17 cellular contexts compared by ENCODE assay signal in genomic region chr17:32747856-32748255, GRCh38.
A peak's percentile ranks its signal among the peaks of the same experiment; 100 is the strongest.
DNase-seq lines count a peak whose midpoint lies in the region; ATAC-seq and TF ChIP-seq lines count a peak whose summit lies in the region.
"Had no signal": no experiment of that assay in that cellular context is flagged by ENCODE, and none has a peak within 500 bp of the region (broad histone marks: within the 10 kb centered on the region; RNA-seq: fewer than 3 reads in every experiment).

No MANE protein-coding gene starts in this region.

- H3K9me3 Mint-ChIP-seq in MCF 10A (ENCODE audit: unreplicated experiment) = no peaks in the 10 kb centered on the region
- H3K9me3 Mint-ChIP-seq in natural killer cell treated with Interleukin-12 subunit alpha and Interleukin-12 subunit beta and Interleukin-15 and Interleukin-18, amount 100 ng/mL, for 72 hours = no peaks in the 10 kb centered on the region
- H3K9me3 Mint-ChIP-seq: CD4-positive, alpha-beta T cell had no signal

- H3K27me3 ChIP-seq in breast epithelium = no peaks in the 10 kb centered on the region
- no peaks in the 10 kb centered on the region for H3K27me3 ChIP-seq in right lobe of liver
- H3K27me3 ChIP-seq: BLaER1 had no signal

- H3K4me1 ChIP-seq in breast epithelium (no peaks in the 10 kb centered on the region), right lobe of liver (peaks cover 0 to 19% (median 0%) of the 10 kb centered on the region in 4 donors)

- H3K36me3 Mint-ChIP-seq in MCF 10A (ENCODE audit: insufficient read depth, unreplicated experiment) = peaks cover 6% of the 10 kb centered on the region
- H3K36me3 Mint-ChIP-seq in natural killer cell treated with Interleukin-12 subunit alpha and Interleukin-12 subunit beta and Interleukin-15 and Interleukin-18, amount 100 ng/mL, for 72 hours = no peaks in the 10 kb centered on the region

- no TSS peak for BruUV-seq in MCF 10A (replicated peaks; lab: Mats Ljungman, UMichigan)

- peak overlapping the region; percentile 9 for H3K27ac Mint-ChIP-seq in MCF 10A (ENCODE audit: low read depth, unreplicated experiment)
- H3K27ac Mint-ChIP-seq in natural killer cell treated with Interleukin-12 subunit alpha and Interleukin-12 subunit beta and Interleukin-15 and Interleukin-18, amount 100 ng/mL, for 72 hours = no peak overlapping the region
- H3K27ac Mint-ChIP-seq: CD4-positive, alpha-beta T cell had no signal

- peak; percentile 70 to 88 (median 84) for ATAC-seq in right lobe of liver
- ATAC-seq in HG02610 (IDR thresholded peaks at IDR 0.05; ENCODE audit: unreplicated experiment) = no peak
- no peak for ATAC-seq in natural killer cell treated with Interleukin-12 subunit alpha and Interleukin-12 subunit beta and Interleukin-15 and Interleukin-18, amount 100 ng/mL, for 72 hours
- ATAC-seq: GM12878, HCT116 had no signal

- H3K27me3 Mint-ChIP-seq in MCF 10A (ENCODE audit: insufficient read depth, unreplicated experiment) = no peaks in the 10 kb centered on the region
- no peaks in the 10 kb centered on the region for H3K27me3 Mint-ChIP-seq in natural killer cell treated with Interleukin-12 subunit alpha and Interleukin-12 subunit beta and Interleukin-15 and Interleukin-18, amount 100 ng/mL, for 72 hours
- H3K27me3 Mint-ChIP-seq: CD4-positive, alpha-beta T cell had no signal

- H3K4me3 ChIP-seq in breast epithelium (no peak overlapping the region), right lobe of liver (no peak overlapping the region)
- H3K4me3 ChIP-seq: BLaER1, GM12878, GM23248 had no signal

- no peak overlapping the region for H3K27ac ChIP-seq in breast epithelium
- H3K27ac ChIP-seq in right lobe of liver = no peak overlapping the region
- H3K27ac ChIP-seq: 22Rv1, BLaER1 had no signal

- H3K9me3 ChIP-seq in breast epithelium = no peaks in the 10 kb centered on the region
- no peaks in the 10 kb centered on the region for H3K9me3 ChIP-seq in right lobe of liver
- H3K9me3 ChIP-seq: BLaER1 had no signal

- peaks cover 8% of the 10 kb centered on the region for H3K4me1 Mint-ChIP-seq in MCF 10A (ENCODE audit: insufficient read depth, unreplicated experiment)
- H3K4me1 Mint-ChIP-seq in natural killer cell treated with Interleukin-12 subunit alpha and Interleukin-12 subunit beta and Interleukin-15 and Interleukin-18, amount 100 ng/mL, for 72 hours (ENCODE audit: low read depth in 2 of 2) = no peaks in the 10 kb centered on the region

- 30% methylated on average over 2 of the region's 2 CpGs for WGBS in right lobe of liver (ENCODE audit: insufficient coverage, low coverage, low lambda C conversion rate, missing lambda C conversion rate)

- POLR2A ChIA-PET in MCF 10A (lab: Yijun Ruan, JAX) = interaction anchor here (0.6 kb wide), 1 partner anchor 292 kb away, joined by 3 read pairs; no protein-coding TSS in a partner anchor

- TF ChIP-seq CTCF in MCF 10A (IDR thresholded peaks at IDR 0.05; ENCODE audit: unreplicated experiment) (no peak), breast epithelium (IDR thresholded peaks at IDR 0.05) (no peak), right lobe of liver (IDR thresholded peaks at IDR 0.05) (no peak)

- DNase-seq in MCF 10A (ENCODE audit: unreplicated experiment) (no peak), breast epithelium (ENCODE audit: low spot score in 2 of 2) (no peak), iris pigment epithelial cell (ENCODE audit: low read depth) (peak; percentile 7), right lobe of liver (no peak), OCI-M2 (lab: John Stamatoyannopoulos, UW; ENCODE audit: unreplicated experiment) (no peak), CD1c-positive myeloid dendritic cell (ENCODE audit: extremely low spot score) (no peak)
- no peak for DNase-seq in natural killer cell treated with Interleukin-12 subunit alpha and Interleukin-12 subunit beta and Interleukin-15 and Interleukin-18, amount 100 ng/mL, for 72 hours (ENCODE audit: low spot score)
- DNase-seq: AML-193; Calu3; CD4-positive, alpha-beta T cell; DMS 273 treated with DMSO at 0.1 percent for 48 hours; GM23248 had no signal

- H3K36me3 ChIP-seq in breast epithelium (no peaks in the 10 kb centered on the region), right lobe of liver (no peaks in the 10 kb centered on the region)
- H3K36me3 ChIP-seq: BLaER1 had no signal

- no peak overlapping the region for H3K4me3 Mint-ChIP-seq in MCF 10A (ENCODE audit: unreplicated experiment)
- no peak overlapping the region for H3K4me3 Mint-ChIP-seq in natural killer cell treated with Interleukin-12 subunit alpha and Interleukin-12 subunit beta and Interleukin-15 and Interleukin-18, amount 100 ng/mL, for 72 hours
- H3K4me3 Mint-ChIP-seq: CD4-positive, alpha-beta T cell had no signal

- TF ChIP-seq POLR2A in breast epithelium (IDR thresholded peaks at IDR 0.05) (no peak), right lobe of liver (IDR thresholded peaks at IDR 0.05) (no peak)

- CTCF ChIA-PET in MCF 10A (lab: Yijun Ruan, JAX) = interaction anchor here (0.6 to 0.9 kb wide), 3 partner anchors 11 to 158 kb away, joined by 3 read pairs; no protein-coding TSS in a partner anchor

- intact Hi-C loops in MCF 10A (cut with micrococcal nuclease) (no loop called here), breast epithelium (cut with DNase I; ENCODE audit: low total_unique reads) (no loop called here), right lobe of liver (cut with DNase I) (no loop called here)

Comparison
In these comparisons a context has a peak if more than half of its experiments do, and no peak if none do; other contexts are left out.
1. ATAC-seq: peak in right lobe of liver (4 of 4); none in HG02610 (single experiment) and natural killer cell treated with Interleukin-12 subunit alpha and Interleukin-12 subunit beta and Interleukin-15 and Interleukin-18, amount 100 ng/mL, for 72 hours (0 of 2).